9 cellular contexts compared by ENCODE assay signal in the genomic region with DNA sequence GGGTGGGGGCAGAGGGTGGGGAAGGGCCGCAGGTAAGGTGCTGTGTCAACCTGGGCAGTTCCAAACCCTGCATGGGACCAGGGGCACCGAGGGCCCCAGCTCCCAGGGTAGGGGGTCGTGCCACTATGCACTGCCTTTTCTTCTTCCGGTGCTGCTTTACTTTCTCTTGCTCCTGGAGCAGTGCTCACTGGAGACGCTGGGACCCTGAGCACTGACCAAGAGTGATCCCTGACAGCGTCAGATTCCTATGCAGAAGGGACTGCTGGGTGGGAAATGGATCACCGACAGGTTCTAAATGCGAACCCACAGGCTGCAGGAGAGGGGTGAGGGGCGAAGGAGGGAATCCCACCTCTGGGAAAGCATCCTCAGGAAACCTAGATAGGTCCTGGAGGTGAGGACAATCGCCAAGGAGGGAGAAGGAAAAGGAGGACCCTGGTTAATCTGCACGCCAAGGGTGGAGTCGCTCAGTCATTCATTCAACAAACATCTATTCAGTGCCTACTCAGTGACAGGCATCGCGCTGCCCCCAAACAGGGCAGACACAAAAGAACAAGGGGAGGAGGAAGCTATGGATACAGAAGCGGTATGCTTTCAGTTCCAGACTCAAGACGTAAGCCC.
DNase-seq lines count a peak whose midpoint lies in the region; ATAC-seq, FAIRE-seq and TF ChIP-seq lines count a peak whose summit lies in the region.
"Had no signal": no experiment of that assay in that cellular context is flagged by ENCODE, and none has a peak within 500 bp of the region (broad histone marks: within the 10 kb centered on the region; RNA-seq: fewer than 3 reads in every experiment).

No MANE protein-coding gene starts in this region.

- FAIRE-seq in D721Med (lab: Jason Lieb, UNC): no peak

- H2BK120ac ChIP-seq in IMR-90 (ENCODE audit: low read depth, low read length): peak overlapping the region; percentile 68

- CTCF ChIA-PET in CD4-positive, alpha-beta T cell (lab: Charles Lee): no interaction called here
- CTCF ChIA-PET in IMR-90 (lab: Yijun Ruan, JAX): interaction anchor here (0.5 to 1.2 kb wide), 4 partner anchors 25 to 1706 kb away, joined by 3 to 6 read pairs (median 5); no protein-coding TSS in a partner anchor

- H3K23ac ChIP-seq in IMR-90 (ENCODE audit: low read depth, low read length): peak overlapping the region; percentile 81

- peak overlapping the region; percentile 45 for H3K56ac ChIP-seq in IMR-90 (ENCODE audit: extremely low read depth, insufficient read depth, low read length)

- H3K18ac ChIP-seq in IMR-90 (ENCODE audit: low read depth, low read length): peak overlapping the region; percentile 40

- no peaks in the 10 kb centered on the region for H3K9me3 Mint-ChIP-seq in CD4-positive, alpha-beta T cell
- H3K9me3 Mint-ChIP-seq in nephron: no peaks in the 10 kb centered on the region

- peak overlapping the region; percentile 23 to 24; a peak in 2 of 4 replicates for H4K8ac ChIP-seq in IMR-90 (ENCODE audit: low read depth in 2 of 2, low read length in 2 of 2)

- H4K91ac ChIP-seq in IMR-90 (ENCODE audit: insufficient read depth, low read depth, low read length): peak overlapping the region; percentile 1; the same call in 1 of the 2 replicates

- H3K9me3 ChIP-seq in CD4-positive, alpha-beta T cell (ENCODE audit: control insufficient read depth, low read length): no peaks in the 10 kb centered on the region
- H3K9me3 ChIP-seq in IMR-90 (ENCODE audit: control insufficient read depth, insufficient read depth, low read length) (no peaks in the 10 kb centered on the region), colonic mucosa (no peaks in the 10 kb centered on the region)
- H3K9me3 ChIP-seq: adrenal gland had no signal

- no peak for TF ChIP-seq POLR2A in IMR-90 (IDR thresholded peaks at IDR 0.05; ENCODE audit: low read depth, low read length)

- peak overlapping the region; percentile 18 for H3K4ac ChIP-seq in IMR-90 (ENCODE audit: low read depth, low read length)

- peaks cover 25% of the 10 kb centered on the region for H3K27me3 ChIP-seq in CD4-positive, alpha-beta T cell (ENCODE audit: control insufficient read depth, insufficient read depth, low read length)
- H3K27me3 ChIP-seq in IMR-90 (ENCODE audit: control insufficient read depth, insufficient read depth, low read length) (no peaks in the 10 kb centered on the region), colonic mucosa (peaks cover 5% of the 10 kb centered on the region)

- H2BK20ac ChIP-seq in IMR-90 (ENCODE audit: low read depth, low read length): 0 out of 2 replicates have a peak overlapping the region, but pooled peaks have one; percentile 4

- TF ChIP-seq CTCF in CD4-positive, alpha-beta T cell (IDR thresholded peaks at IDR 0.05): no peak
- no peak for TF ChIP-seq CTCF in IMR-90 (conservative IDR thresholded peaks at IDR 0.05; ENCODE audit: low read depth, low read length)
- TF ChIP-seq CTCF in colonic mucosa (IDR thresholded peaks at IDR 0.05): no peak
- TF ChIP-seq CTCF in nephron (IDR thresholded peaks at IDR 0.05; ENCODE audit: unreplicated experiment in 3 of 3): no peak
- TF ChIP-seq CTCF in D721Med (IDR thresholded peaks at IDR 0.05; ENCODE audit: insufficient read depth, missing control alignments): no peak

- no peak for ATAC-seq in CD4-positive, alpha-beta T cell (ENCODE audit: poor library complexity)
- ATAC-seq in IMR-90 (ENCODE audit: low read depth) (no peak), GM19467 (IDR thresholded peaks at IDR 0.05; ENCODE audit: unreplicated experiment) (no peak)

- H2AK9ac ChIP-seq in IMR-90 (replicated peaks; ENCODE audit: low read depth, low read length, poor library complexity): peak overlapping the region; percentile 80

- H3K36me3 ChIP-seq in IMR-90 (ENCODE audit: control insufficient read depth, insufficient read depth, low read length) (no peaks in the 10 kb centered on the region), colonic mucosa (no peaks in the 10 kb centered on the region)
- H3K36me3 ChIP-seq: adrenal gland had no signal

- no peak overlapping the region for H3K27ac Mint-ChIP-seq in CD4-positive, alpha-beta T cell
- H3K27ac Mint-ChIP-seq in nephron: no peak overlapping the region

- H3K4me2 ChIP-seq in IMR-90 (ENCODE audit: low read depth, low read length): peak overlapping the region; percentile 98

- peak overlapping the region; percentile 47 for H2BK5ac ChIP-seq in IMR-90 (ENCODE audit: low read depth, low read length, poor library complexity, severe bottlenecking)

- TF ChIP-seq RAD21 in IMR-90 (IDR thresholded peaks at IDR 0.05; ENCODE audit: low read length): no peak

- H3K27ac ChIP-seq in CD4-positive, alpha-beta T cell (ENCODE audit: low read depth, low read length): no peak overlapping the region
- H3K27ac ChIP-seq in IMR-90 (ENCODE audit: insufficient read depth, low read length) (peak overlapping the region; percentile 91), colonic mucosa (peak overlapping the region; percentile 77)
- H3K27ac ChIP-seq: adrenal gland had no signal

- H3K9ac ChIP-seq in IMR-90 (ENCODE audit: low read depth, low read length): peak overlapping the region; percentile 97
- H3K9ac ChIP-seq in colonic mucosa (ENCODE audit: low read depth in 2 of 2, low read length in 2 of 2): peak overlapping the region; percentile 80 to 81

- WGBS in IMR-90 (ENCODE audit: extremely low coverage in 2 of 2, insufficient read length in 1 of 2), 2 experiments: 29% methylated on average over 5 of the region's 16 CpGs; no CpG with 5 or more reads in 1 of the 2 experiments

- H2BK15ac ChIP-seq in IMR-90 (ENCODE audit: low read depth, low read length): peak overlapping the region; percentile 55; the same call in 1 of the 3 replicates

- DNase-seq in CD4-positive, alpha-beta T cell: no peak
- DNase-seq in IMR-90: no peak
- DNase-seq in colonic mucosa: peak; percentile 58
- DNase-seq in NCI-H128 (lab: John Stamatoyannopoulos, UW; ENCODE audit: unreplicated experiment): no peak
- DNase-seq in NCI-H510A treated with DMSO at 0.1 percent for 48 hours (lab: John Stamatoyannopoulos, UW): no peak
- no peak for DNase-seq in D721Med (ENCODE audit: insufficient read length, low spot score)
- DNase-seq: adrenal gland had no signal

- peak overlapping the region; percentile 97 for H2AFZ ChIP-seq in IMR-90 (replicated peaks; ENCODE audit: low read length, poor library complexity)

- H3K4me1 ChIP-seq in IMR-90 (ENCODE audit: control insufficient read depth, insufficient read depth, low read length) (peaks cover 22% of the 10 kb centered on the region), colonic mucosa (no peaks in the 10 kb centered on the region)

- H3K9me1 ChIP-seq in IMR-90 (ENCODE audit: insufficient read depth, low read length): peaks cover 12% of the 10 kb centered on the region; the same call in 1 of the 2 replicates

- H3K14ac ChIP-seq in IMR-90 (replicated peaks; ENCODE audit: low read depth, low read length): peak overlapping the region; percentile 71; the same call in 1 of the 2 replicates

- H4K20me1 ChIP-seq in IMR-90 (ENCODE audit: insufficient read depth, low read length): 0 out of 2 replicates have a peak, but pooled peaks cover 3% of the 10 kb centered on the region

- peaks cover 18 to 52% of the 10 kb centered on the region in 2 experiments for H3K79me1 ChIP-seq in IMR-90 (ENCODE audit: low read depth in 1 of 2, low read length in 2 of 2)

- in situ Hi-C loops in IMR-90 (cut with MboI; ENCODE audit: low sequenced_read_pairs): loop anchor here (25.0 kb wide), 1 partner anchor 771 kb away; no protein-coding TSS in a partner anchor

- H3K4me3 ChIP-seq in IMR-90 (ENCODE audit: insufficient read depth, low read depth, low read length) (peak overlapping the region; percentile 99), colonic mucosa (peak overlapping the region; percentile 70)

- H4K5ac ChIP-seq in IMR-90 (ENCODE audit: low read depth, low read length): 0 out of 2 replicates have a peak overlapping the region, but pooled peaks have one; percentile 3

- H2AK5ac ChIP-seq in IMR-90 (ENCODE audit: low read depth, low read length): peak overlapping the region; percentile 61

- peak overlapping the region; percentile 74 for H3K4me3 Mint-ChIP-seq in CD4-positive, alpha-beta T cell
- peak overlapping the region; percentile 88 to 94 (median 92) for H3K4me3 Mint-ChIP-seq in nephron

- H3K27me3 Mint-ChIP-seq in CD4-positive, alpha-beta T cell: peaks cover 75% of the 10 kb centered on the region
- H3K27me3 Mint-ChIP-seq in nephron (ENCODE audit: low read depth): peaks cover 72% of the 10 kb centered on the region

- dilution Hi-C loops in IMR-90 (cut with HindIII; ENCODE audit: low sequenced_read_pairs, unreplicated experiment): no loop called here

- BruUV-seq in IMR-90 (replicated peaks; lab: Mats Ljungman, UMichigan): no TSS peak

- POLR2A ChIA-PET in CD4-positive, alpha-beta T cell (lab: Charles Lee): interaction anchor here (1.2 to 1.8 kb wide), 2 partner anchors 27 to 128 kb away, joined by 3 to 4 read pairs; no protein-coding TSS in a partner anchor
- POLR2A ChIA-PET in IMR-90 (lab: Charles Lee; ENCODE audit: unreplicated experiment): no interaction called here

- peaks cover 44% of the 10 kb centered on the region for H3K4me1 Mint-ChIP-seq in CD4-positive, alpha-beta T cell (ENCODE audit: low read depth)
- H3K4me1 Mint-ChIP-seq in nephron: peaks cover 15% of the 10 kb centered on the region

- intact Hi-C loops in CD4-positive, alpha-beta T cell (cut with DNase I, micrococcal nuclease): no loop called here
- intact Hi-C loops in IMR-90 (cut with micrococcal nuclease) (loop anchor here (5.0 to 10.0 kb wide), 2 partner anchors 91 to 134 kb away; no protein-coding TSS in a partner anchor), colonic mucosa (cut with DNase I) (no loop called here)

- H3K36me3 Mint-ChIP-seq in CD4-positive, alpha-beta T cell (ENCODE audit: low read depth): no peaks in the 10 kb centered on the region
- H3K36me3 Mint-ChIP-seq in nephron (ENCODE audit: low read depth): no peaks in the 10 kb centered on the region

TF ChIP-seq in IMR-90, 13 proteins besides CTCF, POLR2A, EP300 and RAD21:
- TF ChIP-seq MAFK (IDR thresholded peaks at IDR 0.05; ENCODE audit: low read depth, low read length) (no peak), RFX5 (IDR thresholded peaks at IDR 0.05; ENCODE audit: low read depth, low read length) (no peak)
TF ChIP-seq in IMR-90: peak in this region for 0.
